25 cellular contexts compared by ENCODE assay signal in genomic region chr10:123402021-123402420, GRCh38.
"Had no signal": no experiment of that assay in that cellular context is flagged by ENCODE, and none has a peak within 500 bp of the region (broad histone marks: within the 10 kb centered on the region; RNA-seq: fewer than 3 reads in every experiment).

No MANE protein-coding gene starts in this region.

- H3K36me3 ChIP-seq: breast epithelium, esophagus muscularis mucosa, lower lobe of right lung, stomach, suprapubic skin, transverse colon, vagina had no signal

- H2AFZ ChIP-seq: hepatocyte had no signal

- H3K36me3 Mint-ChIP-seq: stimulated activated effector memory CD8-positive, alpha-beta T cell treated with anti-CD3 and anti-CD28 coated beads, Interleukin-12 subunit alpha, Interleukin-12 subunit beta, amount 100 ng/mL, for 72 hours had no signal

- H3K79me2 ChIP-seq: hepatocyte had no signal

- H3K9me3 ChIP-seq: lower lobe of right lung, vagina had no signal

- ATAC-seq: activated T-helper 17 cell treated with anti-CD3 and anti-CD28 coated beads, Interleukin-2, amount 50 U/mL, for 72 hours; effector memory CD8-positive, alpha-beta T cell; left lobe of liver; sciatic nerve; stimulated activated effector memory CD8-positive, alpha-beta T cell treated with anti-CD3 and anti-CD28 coated beads, Interleukin-12 subunit alpha, Interleukin-12 subunit beta, amount 100 ng/mL, for 72 hours had no signal

- H3K4me3 ChIP-seq: breast epithelium, dorsolateral prefrontal cortex, esophagus muscularis mucosa, hepatocyte, lower lobe of right lung, stomach, suprapubic skin, transverse colon, vagina had no signal

- DNase-seq: activated naive CD4-positive, alpha-beta T cell; activated T-cell treated with anti-CD3 and anti-CD28 coated beads, Interleukin-2, amount 50 U/mL, for 24 hours; dorsolateral prefrontal cortex; effector memory CD8-positive, alpha-beta T cell; glutamatergic neuron; immature natural killer cell; lower lobe of right lung; naive thymus-derived CD4-positive, alpha-beta T cell; occipital lobe; small intestine; stimulated activated CD4-positive, alpha-beta T cell treated with anti-CD3 and anti-CD28 coated beads, Interleukin-2, amount 100 ng/mL, for 24 hours; stomach had no signal

- H3K27me3 Mint-ChIP-seq: activated naive CD8-positive, alpha-beta T cell; activated T-helper 17 cell treated with anti-CD3 and anti-CD28 coated beads, Interleukin-2, amount 50 U/mL, for 72 hours had no signal

- H3K4me3 Mint-ChIP-seq: activated naive CD8-positive, alpha-beta T cell; activated T-cell treated with anti-CD3 and anti-CD28 coated beads, Interleukin-2, amount 50 U/mL, for 24 hours; activated T-helper 17 cell treated with anti-CD3 and anti-CD28 coated beads, Interleukin-2, amount 50 U/mL, for 72 hours; central memory CD8-positive, alpha-beta T cell; effector memory CD8-positive, alpha-beta T cell; immature natural killer cell; naive thymus-derived CD4-positive, alpha-beta T cell; neural crest cell; stimulated activated effector memory CD8-positive, alpha-beta T cell treated with anti-CD3 and anti-CD28 coated beads, Interleukin-12 subunit alpha, Interleukin-12 subunit beta, amount 100 ng/mL, for 72 hours had no signal

- H3K27ac Mint-ChIP-seq: activated naive CD8-positive, alpha-beta T cell; activated T-cell treated with anti-CD3 and anti-CD28 coated beads, Interleukin-2, amount 50 U/mL, for 24 hours; activated T-helper 17 cell treated with anti-CD3 and anti-CD28 coated beads, Interleukin-2, amount 50 U/mL, for 72 hours; effector memory CD8-positive, alpha-beta T cell; immature natural killer cell; naive thymus-derived CD4-positive, alpha-beta T cell; stimulated activated effector memory CD8-positive, alpha-beta T cell treated with anti-CD3 and anti-CD28 coated beads, Interleukin-12 subunit alpha, Interleukin-12 subunit beta, amount 100 ng/mL, for 72 hours had no signal

- H3K27me3 ChIP-seq: breast epithelium, esophagus muscularis mucosa, hepatocyte, stomach, suprapubic skin, transverse colon, vagina had no signal

- H3K27ac ChIP-seq: breast epithelium, dorsolateral prefrontal cortex, esophagus muscularis mucosa, hepatocyte, lower lobe of right lung, stomach, suprapubic skin, vagina had no signal

- H3K4me2 ChIP-seq: hepatocyte had no signal

- H3K4me1 Mint-ChIP-seq: central memory CD8-positive, alpha-beta T cell; immature natural killer cell; naive thymus-derived CD4-positive, alpha-beta T cell had no signal

- H3K4me1 ChIP-seq: breast epithelium, esophagus muscularis mucosa, lower lobe of right lung, stomach, suprapubic skin, transverse colon, vagina had no signal
